Comparison of ENCODE assay signal across 24 cellular contexts in genomic region chr2:11257078-11257477, GRCh38.
"Had no signal": no experiment of that assay in that cellular context is flagged by ENCODE, and none has a peak within 500 bp of the region (broad histone marks: within the 10 kb centered on the region; RNA-seq: fewer than 3 reads in every experiment).

No MANE protein-coding gene starts in this region.

- DNase-seq: activated CD4-positive, alpha-beta T cell treated with anti-CD3 and anti-CD28 coated beads for 48 hours; activated CD4-positive, alpha-beta T cell treated with anti-CD3 and anti-CD28 coated beads, Interleukin-2, amount 50 U/mL, for 4 hours; activated CD4-positive, CD25-positive, alpha-beta regulatory T cell treated with anti-CD3 and anti-CD28 coated beads, Interleukin-2, amount 50 U/mL, for 72 hours; activated CD8-positive, alpha-beta memory T cell treated with anti-CD3 and anti-CD28 coated beads, Interleukin-2, amount 10 ng/mL, durations not matched to agents 7 days and 5 days; activated effector memory CD4-positive, alpha-beta T cell treated with Interleukin-2 at 50 U/mL for 16 hours; activated naive CD4-positive, alpha-beta T cell; activated T-cell treated with anti-CD3 and anti-CD28 coated beads, Interleukin-2, amount 50 U/mL, for 24 hours; aorta; central memory CD4-positive, alpha-beta T cell; NCI-H1092; NCI-H1417; NCI-H1930; NCI-H2171; NCI-H226; NCI-H510A; NCI-H526 treated with DMSO at 0.1 percent for 48 hours; NCI-H82; SK-N-SH; SW 1271 had no signal

- H3K4me1 ChIP-seq: breast epithelium had no signal

- H3K9me3 ChIP-seq: breast epithelium, SK-N-SH had no signal

- H3K9ac ChIP-seq: KMS-11, SK-N-SH had no signal

- H3K27me3 ChIP-seq: breast epithelium had no signal

- H3K36me3 ChIP-seq: breast epithelium had no signal

- H3K9me3 Mint-ChIP-seq: activated naive CD4-positive, alpha-beta T cell treated with anti-CD3 and anti-CD28 coated beads, Interleukin-2, amount 50 U/mL, for 24 hours; activated T-helper 1 cell treated with anti-CD3 and anti-CD28 coated beads, Interleukin-12 subunit alpha, Interleukin-12 subunit beta, Interleukin-2, Interleukin-4 antibody, amounts not matched to agents 30 ng/mL and 10 ng/mL and 1 ng/mL, durations not matched to agents 14 hours and 24 hours and 36 hours had no signal

- ATAC-seq: activated CD8-positive, alpha-beta memory T cell treated with anti-CD3 and anti-CD28 coated beads, Interleukin-2, amount 10 ng/mL, durations not matched to agents 7 days and 5 days had no signal

- H3K27me3 Mint-ChIP-seq: activated CD8-positive, alpha-beta memory T cell treated with anti-CD3 and anti-CD28 coated beads, Interleukin-2, amount 10 ng/mL, durations not matched to agents 7 days and 5 days; activated naive CD4-positive, alpha-beta T cell treated with anti-CD3 and anti-CD28 coated beads, Interleukin-2, amount 50 U/mL, for 24 hours; activated T-cell treated with anti-CD3 and anti-CD28 coated beads, Interleukin-2, amount 50 U/mL, for 24 hours had no signal

- H3K4me3 Mint-ChIP-seq: activated CD8-positive, alpha-beta memory T cell treated with anti-CD3 and anti-CD28 coated beads, Interleukin-2, amount 10 ng/mL, durations not matched to agents 7 days and 5 days; activated naive CD4-positive, alpha-beta T cell treated with anti-CD3 and anti-CD28 coated beads, Interleukin-2, amount 50 U/mL, for 24 hours; activated T-cell treated with anti-CD3 and anti-CD28 coated beads, Interleukin-2, amount 50 U/mL, for 24 hours; activated T-helper 1 cell treated with anti-CD3 and anti-CD28 coated beads, Interleukin-12 subunit alpha, Interleukin-12 subunit beta, Interleukin-2, Interleukin-4 antibody, amounts not matched to agents 30 ng/mL and 10 ng/mL and 1 ng/mL, durations not matched to agents 14 hours and 24 hours and 36 hours; T-helper 1 cell treated with Interleukin-12 subunit alpha and Interleukin-12 subunit beta and Interleukin-4 antibody, amounts not matched to agents 30 μg/mL and 1 μg/mL, for 36 hours had no signal

- H3K27ac ChIP-seq: breast epithelium, KMS-11 had no signal

- H3K4me1 Mint-ChIP-seq: activated CD8-positive, alpha-beta memory T cell treated with anti-CD3 and anti-CD28 coated beads, Interleukin-2, amount 10 ng/mL, durations not matched to agents 7 days and 5 days had no signal

- H3K4me3 ChIP-seq: breast epithelium had no signal

- H3K27ac Mint-ChIP-seq: activated CD8-positive, alpha-beta memory T cell treated with anti-CD3 and anti-CD28 coated beads, Interleukin-2, amount 10 ng/mL, durations not matched to agents 7 days and 5 days; activated naive CD4-positive, alpha-beta T cell treated with anti-CD3 and anti-CD28 coated beads, Interleukin-2, amount 50 U/mL, for 24 hours; activated T-cell treated with anti-CD3 and anti-CD28 coated beads, Interleukin-2, amount 50 U/mL, for 24 hours; activated T-helper 1 cell treated with anti-CD3 and anti-CD28 coated beads, Interleukin-12 subunit alpha, Interleukin-12 subunit beta, Interleukin-2, Interleukin-4 antibody, amounts not matched to agents 30 ng/mL and 10 ng/mL and 1 ng/mL, durations not matched to agents 14 hours and 24 hours and 36 hours; T-helper 1 cell treated with Interleukin-12 subunit alpha and Interleukin-12 subunit beta and Interleukin-4 antibody, amounts not matched to agents 30 μg/mL and 1 μg/mL, for 36 hours had no signal

- H3K4me2 ChIP-seq: KMS-11, SK-N-SH had no signal
